8 cellular contexts compared by ENCODE assay signal in the genomic region with DNA sequence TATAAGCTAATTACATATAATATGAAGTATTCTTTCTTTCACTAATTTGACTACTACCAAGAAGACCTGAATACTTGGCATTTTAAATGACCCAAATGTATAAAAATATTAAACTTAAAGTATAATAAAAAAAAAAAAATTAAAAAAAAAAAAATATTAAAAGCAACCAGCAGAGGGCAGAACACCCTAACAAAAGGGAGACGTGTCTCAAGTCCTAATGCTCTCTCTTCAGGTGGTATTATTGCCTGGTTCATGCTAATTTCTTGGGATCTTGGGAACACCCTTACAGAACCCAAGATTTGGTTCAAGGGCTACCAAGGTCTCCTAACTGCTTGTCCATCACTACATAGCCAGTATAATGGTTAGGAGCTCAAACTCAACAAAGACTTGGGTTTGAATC.
DNase-seq lines count a peak whose midpoint lies in the region; ATAC-seq and TF ChIP-seq lines count a peak whose summit lies in the region.

No MANE protein-coding gene starts in this region.

- no peak overlapping the region for H3K4me3 ChIP-seq in GM12875 (ENCODE audit: low read depth, low read length)

- TF ChIP-seq CTCF in GM12875 (IDR thresholded peaks at IDR 0.05; ENCODE audit: borderline replicate concordance, insufficient read depth, low read depth, low read length) (peak; percentile 22; the same call in 1 of the 2 replicates), omental fat pad (IDR thresholded peaks at IDR 0.05) (no peak)

- in situ Hi-C loops in ACHN (cut with HindIII; ENCODE audit: low pct_ligation_motif_present, low pct_unique_long_range_greater_than_20kb, low sequenced_read_pairs): no loop called here

- ATAC-seq in HG03097 (IDR thresholded peaks at IDR 0.05; ENCODE audit: low FRiP score, unreplicated experiment): no peak
- no peak for ATAC-seq in GM21786 (IDR thresholded peaks at IDR 0.05; ENCODE audit: unreplicated experiment)
- no peak for ATAC-seq in omental fat pad (ENCODE audit: low FRiP score)

- DNase-seq in ACHN: peak; percentile 16
- peak; percentile 50 for DNase-seq in OCI-M1 (lab: John Stamatoyannopoulos, UW)
- peak; percentile 10 for DNase-seq in germinal center (ENCODE audit: low spot score)
- DNase-seq in activated CD4-positive, alpha-beta T cell treated with anti-CD3 and anti-CD28 coated beads, Interleukin-2, amount 50 U/mL, for 4 hours: no peak
- DNase-seq in omental fat pad (ENCODE audit: low spot score): no peak

Comparison
In these comparisons a context has a peak if more than half of its experiments do, and no peak if none do; other contexts are left out.
1. DNase-seq: peak in ACHN (single experiment), OCI-M1 (single experiment) and germinal center (single experiment); none in activated CD4-positive, alpha-beta T cell treated with anti-CD3 and anti-CD28 coated beads, Interleukin-2, amount 50 U/mL, for 4 hours (0 of 2) and omental fat pad (single experiment).